11 cellular contexts compared by ENCODE assay signal in the genomic region with DNA sequence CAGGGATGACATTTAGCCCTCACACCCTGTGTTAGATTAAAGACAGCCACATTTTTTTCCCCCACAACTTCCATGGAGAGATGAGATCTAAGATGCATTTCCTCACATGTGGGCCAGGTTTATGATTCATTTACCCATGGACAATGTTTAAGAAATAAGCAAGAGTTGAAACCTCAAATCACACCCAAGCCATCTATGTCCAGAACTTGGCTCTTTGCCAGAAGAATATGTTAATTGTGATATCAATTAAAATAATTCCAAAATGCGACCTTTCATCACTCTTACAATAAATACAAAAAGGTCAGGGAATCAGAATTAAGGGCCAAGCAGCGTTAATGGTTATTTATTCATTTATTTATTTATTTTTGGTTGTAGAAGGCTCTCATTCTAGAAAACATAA.
"Had no signal": no experiment of that assay in that cellular context is flagged by ENCODE, and none has a peak within 500 bp of the region (broad histone marks: within the 10 kb centered on the region; RNA-seq: fewer than 3 reads in every experiment).

No MANE protein-coding gene starts in this region.

- H3K9me3 ChIP-seq: HAP-1 had no signal

- ATAC-seq: GM23338, HCT116 had no signal

- FAIRE-seq: H1, H54 had no signal

- H2AFZ ChIP-seq: GM23248, GM23338 had no signal

- H3K36me3 ChIP-seq: HAP-1 had no signal

- H3K4me3 ChIP-seq: GM23248, GM23338, HAP-1 had no signal

- H3K27ac ChIP-seq: GM23248 had no signal

- H3K4me2 ChIP-seq: GM23338 had no signal

- H3K9ac ChIP-seq: GM23248 had no signal

- H3K4me1 ChIP-seq: HAP-1 had no signal

- DNase-seq: GM23248, GOT3, H7, H9, HCEC 1CT, HFFc6 had no signal
